ENCODE assay signal across 21 cellular contexts in the genomic region with DNA sequence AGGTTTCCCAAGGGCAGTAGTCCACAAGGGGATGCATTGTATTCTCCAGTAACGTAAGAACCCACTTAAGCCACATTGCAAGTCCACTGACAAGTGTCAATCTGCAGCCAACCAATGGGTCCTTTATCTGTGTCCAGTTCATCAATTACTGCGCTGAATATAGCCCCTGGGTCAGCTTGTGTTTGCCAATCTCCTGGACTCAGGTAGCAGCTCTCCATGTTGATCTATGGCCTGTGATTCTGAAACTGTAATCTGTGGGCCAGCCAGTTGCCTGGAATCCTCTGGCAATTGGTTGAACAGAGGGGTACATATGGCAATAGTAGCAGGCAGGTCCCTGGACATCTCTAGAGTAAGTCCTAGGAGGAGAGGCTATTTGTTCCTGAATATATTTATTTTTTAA. TPM values are rescaled to one million over a fixed set of nuclear protein-coding genes. Genes with fewer than 3 reads are reported as not detected.
A peak's percentile ranks its signal among the peaks of the same experiment; 100 is the strongest.
DNase-seq lines count a peak whose midpoint lies in the region; ATAC-seq, FAIRE-seq and TF ChIP-seq lines count a peak whose summit lies in the region.
"Had no signal": no experiment of that assay in that cellular context is flagged by ENCODE, and none has a peak within 500 bp of the region (broad histone marks: within the 10 kb centered on the region; RNA-seq: fewer than 3 reads in every experiment).

No MANE protein-coding gene starts in this region.

- 0 out of 2 replicates have a peak overlapping the region, but pooled peaks have one; percentile 40 for H2AFZ ChIP-seq in K562 (ENCODE audit: low read depth, low read length)
- H2AFZ ChIP-seq in mammary epithelial cell (ENCODE audit: low read depth, low read length), result no peak overlapping the region

- TF ChIP-seq CTCF in K562 (IDR thresholded peaks at IDR 0.05 in 2 of 3, conservative IDR thresholded peaks at IDR 0.05 in 1 of 3; ENCODE audit: insufficient read depth in 2 of 3, low read depth in 1 of 3, low read length in 3 of 3) (no peak), mammary epithelial cell (conservative IDR thresholded peaks at IDR 0.05 in 1 of 2, IDR thresholded peaks at IDR 0.05 in 1 of 2; ENCODE audit: extremely low read depth in 1 of 2, insufficient read depth in 1 of 2, low read depth in 1 of 2, low read length in 2 of 2) (no peak)

- H3K4me1 ChIP-seq in K562 (replicated peaks in 1 of 2; ENCODE audit: control insufficient read depth in 2 of 2, insufficient read depth in 2 of 2, low read length in 2 of 2), result peaks cover 21 to 23% of the 10 kb centered on the region in 2 experiments; a peak in 4 of 5 replicates
- H3K4me1 ChIP-seq in mammary epithelial cell (ENCODE audit: insufficient read depth, low read length), result no peaks in the 10 kb centered on the region
- H3K4me1 ChIP-seq: BE2C had no signal

- DNase-seq in K562 (ENCODE audit: extremely low read depth in 1 of 4, low spot score in 3 of 4), result no peak
- no peak for DNase-seq in left lobe of liver (ENCODE audit: low spot score)
- peak; percentile 10 for DNase-seq in myocyte (ENCODE audit: low read depth)
- no peak for DNase-seq in mammary epithelial cell
- no peak for DNase-seq in LoVo (ENCODE audit: low spot score)
- DNase-seq: 8988T; ACHN; BE2C; C1 segment of cervical spinal cord; CD4-positive, alpha-beta memory T cell; CD4-positive, CD25-positive, alpha-beta regulatory T cell; CD8-positive, alpha-beta memory T cell; COR-L47; DMS79 treated with DMSO at 0.1 percent for 48 hours; GF-D8 had no signal

- H3K9me1 ChIP-seq in K562 (ENCODE audit: control insufficient read depth, insufficient read depth, low read length), result no peaks in the 10 kb centered on the region

- WGBS in K562 (ENCODE audit: insufficient coverage, low coverage, missing lambda C conversion rate), result 42% methylated on average over 2 of the region's 2 CpGs
- WGBS in mammary epithelial cell (ENCODE audit: low coverage, missing lambda C conversion rate), result 58% methylated on average over 2 of the region's 2 CpGs

- CTCF ChIA-PET in K562 (lab: Yijun Ruan, JAX; ENCODE audit: low intra/inter-chr PET ratio), result no interaction called here
- CTCF ChIA-PET in mammary epithelial cell (lab: Charles Lee; ENCODE audit: low non-redundant PET), result no interaction called here

- intact Hi-C loops in K562 (cut with micrococcal nuclease), result no loop called here
- intact Hi-C loops in mammary epithelial cell (cut with micrococcal nuclease), result no loop called here

- H3K27me3 ChIP-seq in K562 (ENCODE audit: control insufficient read depth in 2 of 2, insufficient read depth in 2 of 2, low read length in 2 of 2) (no peaks in the 10 kb centered on the region), mammary epithelial cell (ENCODE audit: insufficient read depth, low read length) (no peaks in the 10 kb centered on the region)
- H3K27me3 ChIP-seq: BE2C, BLaER1 had no signal

- BruUV-seq in K562 (replicated peaks; lab: Mats Ljungman, UMichigan), result no TSS peak
- BruUV-seq in mammary epithelial cell (replicated peaks; lab: Mats Ljungman, UMichigan), result no TSS peak

- H3K79me2 ChIP-seq in K562 (ENCODE audit: control insufficient read depth, insufficient read depth, low read length) (no peaks in the 10 kb centered on the region), mammary epithelial cell (ENCODE audit: insufficient read depth, low read length) (no peaks in the 10 kb centered on the region)

- no peak for TF ChIP-seq POLR2A in K562 (conservative IDR thresholded peaks at IDR 0.05)

- ATAC-seq in K562 (no peak; the same call in 2 of the 3 replicates), left lobe of liver (peak; percentile 75), GM18519 (IDR thresholded peaks at IDR 0.05; ENCODE audit: low FRiP score, unreplicated experiment) (no peak)

- H3K36me3 ChIP-seq in K562 (ENCODE audit: control insufficient read depth, insufficient read depth, low read length) (no peaks in the 10 kb centered on the region), mammary epithelial cell (ENCODE audit: insufficient read depth, low read length) (no peaks in the 10 kb centered on the region)
- H3K36me3 ChIP-seq: BE2C, BLaER1 had no signal

- in situ Hi-C loops in K562 (cut with MboI), result no loop called here
- in situ Hi-C loops in mammary epithelial cell (cut with MboI; ENCODE audit: low sequenced_read_pairs in 2 of 2), result no loop called here

- H4K20me1 ChIP-seq in K562 (replicated peaks; ENCODE audit: control insufficient read depth, insufficient read depth, low read length) (no peaks in the 10 kb centered on the region), mammary epithelial cell (ENCODE audit: insufficient read depth, low read length) (no peaks in the 10 kb centered on the region)
- H4K20me1 ChIP-seq: BLaER1 had no signal

- H3K27ac ChIP-seq in K562 (ENCODE audit: extremely low read depth, low read depth, low read length) (no peak overlapping the region), mammary epithelial cell (ENCODE audit: insufficient read depth, low read depth, low read length) (no peak overlapping the region)
- H3K27ac ChIP-seq: BLaER1 had no signal

- dilution Hi-C loops in mammary epithelial cell (cut with HindIII; ENCODE audit: low sequenced_read_pairs), result no loop called here

- no peaks in the 10 kb centered on the region for H3K9me3 ChIP-seq in K562 (replicated peaks; ENCODE audit: control insufficient read depth, insufficient read depth, low read depth, low read length)
- H3K9me3 ChIP-seq in mammary epithelial cell (replicated peaks; ENCODE audit: insufficient read depth, low read length), result no peaks in the 10 kb centered on the region
- H3K9me3 ChIP-seq: BE2C, BLaER1 had no signal

- H3K9ac ChIP-seq in K562 (ENCODE audit: insufficient read depth in 1 of 2, low read depth in 2 of 2, low read length in 2 of 2) (no peak overlapping the region), mammary epithelial cell (ENCODE audit: insufficient read depth, low read length) (no peak overlapping the region)
- H3K9ac ChIP-seq: BLaER1 had no signal

- no peak for TF ChIP-seq EP300 in K562 (IDR thresholded peaks at IDR 0.05; ENCODE audit: low read length)

- no peak for FAIRE-seq in K562 (lab: Jason Lieb, UNC)
- FAIRE-seq: A204.1, D721Med, G401.6, GM12891 had no signal

- H3K4me2 ChIP-seq in K562 (ENCODE audit: insufficient read depth, low read length) (no peak overlapping the region), mammary epithelial cell (ENCODE audit: insufficient read depth, low read depth, low read length) (no peak overlapping the region)
- H3K4me2 ChIP-seq: BLaER1 had no signal

- H3K4me3 ChIP-seq in K562 (no peak overlapping the region), mammary epithelial cell (replicated peaks in 1 of 3; ENCODE audit: insufficient read depth in 1 of 3, low read depth in 2 of 3, low read length in 3 of 3) (no peak overlapping the region)
- H3K4me3 ChIP-seq: BLaER1 had no signal

- TF ChIP-seq RAD21 in K562 (CRISPR knock-in tag; conservative IDR thresholded peaks at IDR 0.05 in 1 of 2, IDR thresholded peaks at IDR 0.05 in 1 of 2), result no peak

- POLR2A ChIA-PET in K562 (lab: Yijun Ruan, JAX), result interaction anchor here (1.0 kb wide), 1 partner anchor 18 kb away, joined by 3 read pairs; no protein-coding TSS in a partner anchor

TF ChIP-seq in K562, 482 proteins besides CTCF, POLR2A, EP300 and RAD21 (continues in another document):
- TF ChIP-seq NCOA1 (IDR thresholded peaks at IDR 0.05; ENCODE audit: low read depth), result no peak
- TF ChIP-seq SAFB (IDR thresholded peaks at IDR 0.05; ENCODE audit: borderline replicate concordance, low read depth, low read length), result no peak
- no peak for TF ChIP-seq ZBTB49 (CRISPR knock-in tag; IDR thresholded peaks at IDR 0.05; ENCODE audit: borderline replicate concordance)
- TF ChIP-seq ZNF23 (CRISPR knock-in tag; IDR thresholded peaks at IDR 0.05), result no peak

RNA-seq across cellular contexts. Expression of gene TMEM248, which starts 8.8 kb away (rescaled TPM):
- 196 and 234 TPM in 2 replicates for total RNA-seq in K562 (2011; cell fraction: chromatin; rRNA removed; ENCODE audit: low replicate concordance)
- total RNA-seq in K562 (2011; cell fraction: nucleolus; rRNA removed), result 184 and 220 TPM in 2 replicates
- total RNA-seq in K562 (2011; cell fraction: nucleoplasm; rRNA removed), result 236 and 245 TPM in 2 replicates
- total RNA-seq in K562 (2014; rRNA removed) (64.4 and 76.4 TPM in 2 replicates), K562 (2014; rRNA removed; fragmentation: Illumina TruSeq; extraction: Trizol) (57.6 and 58.0 TPM in 2 replicates), K562 (2015; rRNA removed; fragmentation: Illumina TruSeq; extraction: Trizol) (78.0 and 78.4 TPM in 2 replicates), K562 (2021) (107 and 108 TPM in 2 replicates), left lobe of liver (60.2 TPM), myocyte (154 TPM in 2 replicates), mammary epithelial cell (100 to 1,000 TPM in 1 of 2 donors, 10 to 100 TPM in 1; 76.2 to 113 TPM)
- polyA plus RNA-seq in K562 (2011; rRNA removed) (79.1 and 95.8 TPM in 2 replicates), K562 (2014; fragmentation: Illumina TruSeq; extraction: Trizol) (109 and 132 TPM in 2 replicates), K562 (2014; fragmentation: Nextera tagmentation; extraction: Ambion mirVana) (1 to 10 TPM; 6.3 to 8.2 TPM), K562 (2014; rRNA removed) (63.2 and 85.8 TPM in 2 replicates), mammary epithelial cell (191 TPM)
- 111 and 247 TPM in 2 replicates for polyA plus RNA-seq in K562 (2011; cell fraction: cytosol; rRNA removed)
- 105 and 124 TPM in 2 replicates for polyA plus RNA-seq in K562 (2011; cell fraction: nucleus; rRNA removed)
- 51.5 and 64.1 TPM in 2 replicates for polyA plus RNA-seq in K562 (2012)
- 89.8 and 153 TPM in 2 replicates for polyA minus RNA-seq in K562 (2011; rRNA and poly(A)+ RNA removed)
- polyA minus RNA-seq in K562 (2011; cell fraction: cytosol; rRNA and poly(A)+ RNA removed), result 63.9 and 95.8 TPM in 2 replicates
- polyA minus RNA-seq in K562 (2011; cell fraction: nucleus; rRNA and poly(A)+ RNA removed), result 27.6 and 38.8 TPM in 2 replicates
- 77.8 TPM for polyA plus RNA-seq in myocyte (2012)
- 259 TPM for polyA minus RNA-seq in mammary epithelial cell
